In genomic region chr1:5458248-5458647, GRCh38 we compare ENCODE assay signal across 7 cellular contexts.
"Had no signal": no experiment of that assay in that cellular context is flagged by ENCODE, and none has a peak within 500 bp of the region (broad histone marks: within the 10 kb centered on the region; RNA-seq: fewer than 3 reads in every experiment).

No MANE protein-coding gene starts in this region.

- H2AFZ ChIP-seq: GM23248 had no signal

- H3K4me1 ChIP-seq: HAP-1 had no signal

- DNase-seq: GM23248, GOT3, H7, IMR-90 had no signal

- H3K4me3 ChIP-seq: GM23248, HAP-1 had no signal

- H3K27ac ChIP-seq: GM23248 had no signal

- FAIRE-seq: HTR-8/SVneo had no signal

- H3K9me3 ChIP-seq: HAP-1 had no signal

- ATAC-seq: HCT116 had no signal

- H3K9ac ChIP-seq: GM23248 had no signal

- H3K36me3 ChIP-seq: HAP-1 had no signal
